17 cellular contexts compared by ENCODE assay signal in the genomic region with DNA sequence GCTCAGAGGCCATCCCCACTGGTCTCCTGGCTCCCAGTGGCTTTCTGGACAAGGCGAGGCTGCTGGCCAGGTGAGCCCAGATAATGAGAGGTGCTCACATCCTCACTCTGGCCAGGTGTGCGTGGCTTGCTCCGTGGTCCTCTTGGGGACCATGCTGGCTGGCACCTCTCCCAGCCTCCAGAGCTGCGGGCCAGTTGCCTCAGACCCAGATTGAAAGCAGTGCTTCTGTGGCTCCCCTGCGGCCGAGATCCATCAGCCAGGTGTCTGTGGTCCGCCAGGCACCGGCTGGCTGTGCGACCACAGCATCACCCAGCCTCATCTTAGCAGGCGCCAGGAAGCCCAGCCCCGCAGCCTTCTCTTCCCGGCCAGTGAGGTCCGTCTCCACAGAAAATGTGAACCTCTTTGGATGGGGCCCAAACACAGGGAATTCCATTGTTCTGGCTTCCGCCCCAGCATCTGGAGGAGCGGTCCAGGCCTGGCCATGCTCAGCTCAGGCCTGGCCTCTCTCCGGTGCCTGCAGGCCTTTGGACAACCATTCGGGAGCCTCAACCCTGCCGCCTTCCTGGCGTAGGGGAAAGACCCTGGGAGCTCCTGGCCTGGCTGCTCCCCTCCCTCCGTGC. TPM values are rescaled to one million over a fixed set of nuclear protein-coding genes. Genes with fewer than 3 reads are reported as not detected.
DNase-seq lines count a peak whose midpoint lies in the region; ATAC-seq and TF ChIP-seq lines count a peak whose summit lies in the region.
"Had no signal": no experiment of that assay in that cellular context is flagged by ENCODE, and none has a peak within 500 bp of the region (broad histone marks: within the 10 kb centered on the region; RNA-seq: fewer than 3 reads in every experiment).

No MANE protein-coding gene starts in this region.

- no peaks in the 10 kb centered on the region for H3K36me3 ChIP-seq in adipocyte (ENCODE audit: control insufficient read depth, insufficient read depth, low read length, severe bottlenecking)
- no peaks in the 10 kb centered on the region for H3K36me3 ChIP-seq in gastroesophageal sphincter
- H3K36me3 ChIP-seq in rectal smooth muscle tissue (ENCODE audit: control insufficient read depth, insufficient read depth, low read length): no peaks in the 10 kb centered on the region
- no peaks in the 10 kb centered on the region for H3K36me3 ChIP-seq in PC-9 (ENCODE audit: low read depth)
- H3K36me3 ChIP-seq: BLaER1 treated with 17β-estradiol and CSF1 and Interleukin-3, amounts not matched to agents 10 nM and 100 nM; suprapubic skin had no signal

- no peak for TF ChIP-seq POLR2A in gastroesophageal sphincter (IDR thresholded peaks at IDR 0.05)

- no peak overlapping the region for H2AFZ ChIP-seq in PC-9

- BruUV-seq in PC-9 (replicated peaks; lab: Mats Ljungman, UMichigan): no TSS peak

- DNase-seq in EH (ENCODE audit: low read depth) (peak; percentile 79), adipocyte (ENCODE audit: low read depth) (no peak), PC-9 (no peak), activated gamma-delta T cell treated with Interleukin-2 at 50 U/mL for 16 hours (no peak), NCI-H748 treated with DMSO at 0.1 percent for 48 hours (lab: John Stamatoyannopoulos, UW) (no peak)
- DNase-seq: activated B cell treated with CpG ODN at 0.5 μM for 24 hours; activated CD8-positive, alpha-beta memory T cell treated with anti-CD3 and anti-CD28 coated beads, Interleukin-2, amount 10 ng/mL, durations not matched to agents 7 days and 5 days; activated naive CD4-positive, alpha-beta T cell treated with anti-CD3 and anti-CD28 coated beads for 36 hours; cerebellar nuclear complex; DND-41; NCI-H2107; occipital lobe had no signal

- TF ChIP-seq CTCF in gastroesophageal sphincter (IDR thresholded peaks at IDR 0.05) (no peak), PC-9 (conservative IDR thresholded peaks at IDR 0.05) (no peak)

- WGBS in gastroesophageal sphincter (ENCODE audit: low coverage in 1 of 2), 2 donors: 32 to 100% methylated on average over 1 to 4 of the region's 20 CpGs

- peak overlapping the region in 3 of 4 donors; percentile 67 to 74 (median 68) for H3K27ac ChIP-seq in gastroesophageal sphincter
- H3K27ac ChIP-seq in rectal smooth muscle tissue (ENCODE audit: low read depth, low read length): peak overlapping the region; percentile 60
- H3K27ac ChIP-seq in PC-9: no peak overlapping the region
- H3K27ac ChIP-seq: BLaER1 treated with 17β-estradiol and CSF1 and Interleukin-3, amounts not matched to agents 10 nM and 100 nM; suprapubic skin had no signal

- no peaks in the 10 kb centered on the region for H4K20me1 ChIP-seq in PC-9 (ENCODE audit: insufficient read depth)
- H4K20me1 ChIP-seq: BLaER1 treated with 17β-estradiol and CSF1 and Interleukin-3, amounts not matched to agents 10 nM and 100 nM had no signal

- H3K27me3 ChIP-seq in adipocyte (replicated peaks; ENCODE audit: control insufficient read depth, insufficient read depth, low read length) (no peaks in the 10 kb centered on the region), gastroesophageal sphincter (no peaks in the 10 kb centered on the region), rectal smooth muscle tissue (ENCODE audit: control insufficient read depth, insufficient read depth, low read length) (no peaks in the 10 kb centered on the region), PC-9 (ENCODE audit: insufficient read depth, low read depth) (no peaks in the 10 kb centered on the region)
- H3K27me3 ChIP-seq: BLaER1 treated with 17β-estradiol and CSF1 and Interleukin-3, amounts not matched to agents 10 nM and 100 nM; suprapubic skin had no signal

- TF ChIP-seq EP300 in gastroesophageal sphincter (IDR thresholded peaks at IDR 0.05): no peak

- H3K4me3 ChIP-seq in adipocyte (ENCODE audit: low read length) (no peak overlapping the region), gastroesophageal sphincter (no peak overlapping the region), rectal smooth muscle tissue (ENCODE audit: low read length) (no peak overlapping the region), PC-9 (no peak overlapping the region)
- H3K4me3 ChIP-seq: BLaER1 treated with 17β-estradiol and CSF1 and Interleukin-3, amounts not matched to agents 10 nM and 100 nM; suprapubic skin had no signal

- H3K4me1 ChIP-seq in adipocyte (ENCODE audit: control insufficient read depth, insufficient read depth, low read length) (peaks cover 21% of the 10 kb centered on the region), gastroesophageal sphincter (peaks cover 0 to 50% (median 10%) of the 10 kb centered on the region in 3 donors), rectal smooth muscle tissue (ENCODE audit: control insufficient read depth, insufficient read depth, low read length) (peaks cover 7% of the 10 kb centered on the region), PC-9 (replicated peaks; ENCODE audit: insufficient read depth) (peaks cover 5% of the 10 kb centered on the region)

- no peak overlapping the region for H3K4me2 ChIP-seq in PC-9

- H3F3A ChIP-seq in PC-9 (ENCODE audit: insufficient read depth, low read depth): peaks cover 29% of the 10 kb centered on the region; the same call in 1 of the 2 replicates

- H3K9me2 ChIP-seq in PC-9 (ENCODE audit: insufficient read depth): no peaks in the 10 kb centered on the region

- CTCF ChIA-PET in PC-9 (lab: Charles Lee): no interaction called here

- intact Hi-C loops in PC-9 (cut with micrococcal nuclease; ENCODE audit: unreplicated experiment): no loop called here

- H3K9me3 ChIP-seq in adipocyte (ENCODE audit: control insufficient read depth, low read length) (no peaks in the 10 kb centered on the region), gastroesophageal sphincter (no peaks in the 10 kb centered on the region), PC-9 (ENCODE audit: insufficient read depth, low read depth) (no peaks in the 10 kb centered on the region)
- H3K9me3 ChIP-seq: BLaER1 treated with 17β-estradiol and CSF1 and Interleukin-3, amounts not matched to agents 10 nM and 100 nM; suprapubic skin had no signal

- POLR2A ChIA-PET in PC-9 (lab: Charles Lee; ENCODE audit: unreplicated experiment): interaction anchor here (0.5 kb wide), 1 partner anchor 1166 kb away, joined by 17 read pairs; no protein-coding TSS in a partner anchor

- ATAC-seq in gastroesophageal sphincter (peak; percentile 21), HG03520 (IDR thresholded peaks at IDR 0.05; ENCODE audit: unreplicated experiment) (no peak)
- ATAC-seq: activated CD8-positive, alpha-beta memory T cell treated with anti-CD3 and anti-CD28 coated beads, Interleukin-2, amount 10 ng/mL, durations not matched to agents 7 days and 5 days had no signal

- H3K9ac ChIP-seq in adipocyte (ENCODE audit: low read length) (peak overlapping the region; percentile 55), rectal smooth muscle tissue (ENCODE audit: low read length) (no peak overlapping the region)
- H3K9ac ChIP-seq: BLaER1 treated with 17β-estradiol and CSF1 and Interleukin-3, amounts not matched to agents 10 nM and 100 nM had no signal

- H3K79me2 ChIP-seq in PC-9 (ENCODE audit: low read depth): no peaks in the 10 kb centered on the region

RNA-seq across cellular contexts. Expression of a gene that starts 5.2 kb away (rescaled TPM):
- total RNA-seq in gastroesophageal sphincter (10 to 100 TPM; 11.2 to 29.8 (median 16.9) TPM), PC-9 (2021) (109 and 114 TPM in 2 replicates)
